1 cellular context compared by ENCODE assay signal in the genomic region with DNA sequence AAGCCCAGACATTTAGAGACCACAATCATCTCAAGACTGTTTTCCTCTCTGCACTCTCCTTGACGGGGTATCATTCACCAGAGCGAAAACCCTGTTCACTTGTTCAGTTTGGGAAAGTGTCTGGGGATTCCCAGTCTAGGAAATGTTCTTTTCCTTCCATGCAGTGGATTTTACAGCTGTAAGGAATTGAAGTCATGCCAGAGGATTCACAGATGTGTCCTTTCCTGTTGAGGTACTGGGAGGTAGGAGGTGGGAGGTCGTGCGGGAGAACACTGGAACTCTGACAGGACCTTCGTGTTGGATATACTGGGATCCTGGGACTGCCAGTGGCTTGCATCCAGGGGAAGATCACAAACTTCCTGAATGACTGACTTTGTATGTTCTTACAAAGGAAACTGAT.
TF ChIP-seq lines count a peak whose summit lies in the region.

No MANE protein-coding gene starts in this region.

TF ChIP-seq in A549, 52 proteins besides CTCF, POLR2A, EP300 and RAD21 (continued from another document):
- TF ChIP-seq, protein P1, sequence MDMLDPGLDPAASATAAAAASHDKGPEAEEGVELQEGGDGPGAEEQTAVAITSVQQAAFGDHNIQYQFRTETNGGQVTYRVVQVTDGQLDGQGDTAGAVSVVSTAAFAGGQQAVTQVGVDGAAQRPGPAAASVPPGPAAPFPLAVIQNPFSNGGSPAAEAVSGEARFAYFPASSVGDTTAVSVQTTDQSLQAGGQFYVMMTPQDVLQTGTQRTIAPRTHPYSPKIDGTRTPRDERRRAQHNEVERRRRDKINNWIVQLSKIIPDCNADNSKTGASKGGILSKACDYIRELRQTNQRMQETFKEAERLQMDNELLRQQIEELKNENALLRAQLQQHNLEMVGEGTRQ (IDR thresholded peaks at IDR 0.05), result no peak
- TF ChIP-seq, protein P2, sequence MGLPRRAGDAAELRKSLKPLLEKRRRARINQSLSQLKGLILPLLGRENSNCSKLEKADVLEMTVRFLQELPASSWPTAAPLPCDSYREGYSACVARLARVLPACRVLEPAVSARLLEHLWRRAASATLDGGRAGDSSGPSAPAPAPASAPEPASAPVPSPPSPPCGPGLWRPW (IDR thresholded peaks at IDR 0.05), result no peak
- TF ChIP-seq JUNB (IDR thresholded peaks at IDR 0.05), result no peak
- TF ChIP-seq FOXS1 (CRISPR knock-in tag; IDR thresholded peaks at IDR 0.05), result no peak
TF ChIP-seq in A549: peak in this region for 0.
